Comparison of ENCODE assay signal across 27 cellular contexts in the genomic region with DNA sequence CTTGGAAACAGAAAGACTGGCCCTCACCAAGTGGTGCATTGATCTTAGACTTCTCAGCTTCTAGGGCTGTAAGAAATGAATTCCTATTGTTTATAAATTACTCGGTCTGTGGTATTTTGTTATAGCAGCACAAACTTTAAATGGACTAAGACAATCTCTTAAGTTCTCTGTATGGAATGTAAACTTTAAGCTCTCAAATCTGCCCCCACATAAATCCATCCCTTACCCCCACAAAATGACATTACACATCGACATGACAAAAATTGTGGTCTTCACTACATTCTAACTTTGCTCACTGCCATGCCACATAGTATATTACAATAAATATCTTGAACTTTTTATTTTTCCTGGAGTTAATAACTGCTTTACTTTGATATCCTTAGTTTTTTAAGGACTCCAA.
"Had no signal": no experiment of that assay in that cellular context is flagged by ENCODE, and none has a peak within 500 bp of the region (broad histone marks: within the 10 kb centered on the region; RNA-seq: fewer than 3 reads in every experiment).

No MANE protein-coding gene starts in this region.

- H3K9me3 ChIP-seq: SJCRH30 had no signal

- H3K36me3 ChIP-seq: SJCRH30 had no signal

- H3K27ac ChIP-seq: PC-9, RWPE1, SJCRH30, SK-N-MC had no signal

- H3K4me2 ChIP-seq: PC-9 had no signal

- H3K27me3 ChIP-seq: MG63, SJCRH30 had no signal

- DNase-seq: Kasumi-1, KG1, MG63, NCI-H1048, NCI-H1092 treated with DMSO at 0.1 percent for 48 hours, NCI-H1105 treated with DMSO at 0.1 percent for 48 hours, NCI-H1417, NCI-H1436, NCI-H1694 treated with DMSO at 0.1 percent for 48 hours, NCI-H187 treated with DMSO at 0.1 percent for 48 hours, NCI-H2029, NCI-H2081, NCI-H2171 treated with DMSO at 0.1 percent for 48 hours, NCI-H2227 treated with DMSO at 0.1 percent for 48 hours, NCI-H345, NCI-H446, NCI-H524, NCI-H526, NCI-H69, NCI-H748 treated with DMSO at 0.1 percent for 48 hours, NCI-H82, PC-9, SHP77, SIG-M5, SJCRH30 had no signal

- H2AFZ ChIP-seq: PC-9 had no signal

- H3K4me3 ChIP-seq: MG63, PC-9, SJCRH30, SK-N-MC had no signal
